Comparison of ENCODE assay signal across 1 cellular context in the genomic region with DNA sequence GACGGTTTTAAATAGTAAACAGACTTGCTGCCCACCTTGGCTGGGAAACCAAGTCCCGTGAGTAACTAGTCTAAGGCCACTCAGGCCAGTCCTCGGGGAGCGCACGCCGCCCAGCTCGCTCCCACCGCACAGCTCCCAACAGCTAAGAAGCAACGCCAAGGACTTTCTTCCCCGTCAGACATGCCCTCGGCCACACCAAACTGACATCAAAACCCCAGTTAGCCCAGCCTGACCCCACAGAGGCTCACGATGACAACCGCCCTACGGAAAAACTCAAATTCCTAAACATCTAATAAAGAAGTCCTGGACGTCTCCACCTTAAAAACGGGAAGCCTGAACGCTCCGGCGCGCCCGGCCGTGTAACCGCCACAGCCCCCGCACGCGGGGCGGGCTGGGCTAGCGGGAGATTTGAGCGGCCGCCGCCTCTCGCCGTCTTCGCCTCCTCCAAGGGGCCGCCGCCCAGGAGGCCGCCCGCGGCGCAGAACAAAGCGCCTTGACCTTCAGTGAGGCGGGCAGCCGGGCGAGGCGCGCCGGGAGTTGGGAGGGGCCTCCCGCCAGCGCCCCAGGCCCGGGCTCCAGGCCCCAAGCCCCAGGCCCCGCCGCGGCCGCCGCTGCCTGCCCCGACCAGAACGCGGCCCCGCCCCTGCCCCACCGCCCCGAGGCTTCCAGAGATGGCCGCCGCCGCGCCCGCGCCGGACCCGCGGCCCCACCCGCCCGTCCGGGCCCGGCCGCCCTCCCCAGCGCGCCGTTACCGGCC.
TF ChIP-seq lines count a peak whose summit lies in the region.

No MANE protein-coding gene starts in this region.

TF ChIP-seq in K562, 482 proteins besides CTCF, POLR2A, EP300 and RAD21 (continued from another document and continues in another):
- TF ChIP-seq TEAD1 (CRISPR knock-in tag; IDR thresholded peaks at IDR 0.05): peak in 1 of 2 experiments; percentile 19; a peak in 1 of 4 replicates
- TF ChIP-seq, protein P1, sequence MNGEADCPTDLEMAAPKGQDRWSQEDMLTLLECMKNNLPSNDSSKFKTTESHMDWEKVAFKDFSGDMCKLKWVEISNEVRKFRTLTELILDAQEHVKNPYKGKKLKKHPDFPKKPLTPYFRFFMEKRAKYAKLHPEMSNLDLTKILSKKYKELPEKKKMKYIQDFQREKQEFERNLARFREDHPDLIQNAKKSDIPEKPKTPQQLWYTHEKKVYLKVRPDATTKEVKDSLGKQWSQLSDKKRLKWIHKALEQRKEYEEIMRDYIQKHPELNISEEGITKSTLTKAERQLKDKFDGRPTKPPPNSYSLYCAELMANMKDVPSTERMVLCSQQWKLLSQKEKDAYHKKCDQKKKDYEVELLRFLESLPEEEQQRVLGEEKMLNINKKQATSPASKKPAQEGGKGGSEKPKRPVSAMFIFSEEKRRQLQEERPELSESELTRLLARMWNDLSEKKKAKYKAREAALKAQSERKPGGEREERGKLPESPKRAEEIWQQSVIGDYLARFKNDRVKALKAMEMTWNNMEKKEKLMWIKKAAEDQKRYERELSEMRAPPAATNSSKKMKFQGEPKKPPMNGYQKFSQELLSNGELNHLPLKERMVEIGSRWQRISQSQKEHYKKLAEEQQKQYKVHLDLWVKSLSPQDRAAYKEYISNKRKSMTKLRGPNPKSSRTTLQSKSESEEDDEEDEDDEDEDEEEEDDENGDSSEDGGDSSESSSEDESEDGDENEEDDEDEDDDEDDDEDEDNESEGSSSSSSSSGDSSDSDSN (IDR thresholded peaks at IDR 0.05; ENCODE audit: borderline replicate concordance in 1 of 2, low read depth in 2 of 2, low read length in 2 of 2): peak in 1 of 2 experiments; percentile 64; a peak in 1 of 4 replicates
- no peak for TF ChIP-seq ESRRB (CRISPR knock-in tag; IDR thresholded peaks at IDR 0.05; ENCODE audit: borderline replicate concordance)
- TF ChIP-seq, protein P2, sequence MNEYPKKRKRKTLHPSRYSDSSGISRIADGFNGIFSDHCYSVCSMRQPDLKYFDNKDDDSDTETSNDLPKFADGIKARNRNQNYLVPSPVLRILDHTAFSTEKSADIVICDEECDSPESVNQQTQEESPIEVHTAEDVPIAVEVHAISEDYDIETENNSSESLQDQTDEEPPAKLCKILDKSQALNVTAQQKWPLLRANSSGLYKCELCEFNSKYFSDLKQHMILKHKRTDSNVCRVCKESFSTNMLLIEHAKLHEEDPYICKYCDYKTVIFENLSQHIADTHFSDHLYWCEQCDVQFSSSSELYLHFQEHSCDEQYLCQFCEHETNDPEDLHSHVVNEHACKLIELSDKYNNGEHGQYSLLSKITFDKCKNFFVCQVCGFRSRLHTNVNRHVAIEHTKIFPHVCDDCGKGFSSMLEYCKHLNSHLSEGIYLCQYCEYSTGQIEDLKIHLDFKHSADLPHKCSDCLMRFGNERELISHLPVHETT (CRISPR knock-in tag; conservative IDR thresholded peaks at IDR 0.05 in 1 of 2, IDR thresholded peaks at IDR 0.05 in 1 of 2): peak in 1 of 2 experiments; percentile 96; a peak in 1 of 4 replicates
- 0 out of 2 replicates have a peak, but pooled peaks have one; percentile 62 for TF ChIP-seq SRSF3 (IDR thresholded peaks at IDR 0.05; ENCODE audit: insufficient read depth, low read length)
- peak; percentile 78; the same call in 1 of the 2 replicates for TF ChIP-seq GTF2E2 (tag; IDR thresholded peaks at IDR 0.05)
- peak; percentile 37 for TF ChIP-seq TAF1 (IDR thresholded peaks at IDR 0.05; ENCODE audit: control insufficient read depth, extremely low read depth, insufficient read depth, low read length, severe bottlenecking)
- peak; percentile 62; the same call in 1 of the 2 replicates for TF ChIP-seq TOE1 (IDR thresholded peaks at IDR 0.05; ENCODE audit: borderline replicate concordance)
- no peak for TF ChIP-seq TOE1 (CRISPR knock-in tag; IDR thresholded peaks at IDR 0.05; ENCODE audit: borderline replicate concordance, low read depth)
- 0 out of 2 replicates have a peak, but pooled peaks have one; percentile 35 for TF ChIP-seq PHF21A (IDR thresholded peaks at IDR 0.05; ENCODE audit: borderline replicate concordance, low read depth)
- no peak for TF ChIP-seq RCOR1 (IDR thresholded peaks at IDR 0.05; ENCODE audit: borderline replicate concordance in 1 of 2, low read depth in 2 of 2, low read length in 2 of 2)
- peak; percentile 45; the same call in 1 of the 2 replicates for TF ChIP-seq FOXP1 (CRISPR knock-in tag; IDR thresholded peaks at IDR 0.05)
- TF ChIP-seq JUND (IDR thresholded peaks at IDR 0.05; ENCODE audit: borderline replicate concordance, low read depth, low read length): peak; percentile 13; the same call in 1 of the 2 replicates
- no peak for TF ChIP-seq JUND (tag; IDR thresholded peaks at IDR 0.05; ENCODE audit: borderline replicate concordance, low read depth, low read length)
- peak; percentile 84 for TF ChIP-seq SMAD4 (CRISPR knock-in tag; conservative IDR thresholded peaks at IDR 0.05)
- TF ChIP-seq TAF9B (IDR thresholded peaks at IDR 0.05; ENCODE audit: partially characterized antibody): peak; percentile 5
- TF ChIP-seq HDAC1 (IDR thresholded peaks at IDR 0.05): peak in 1 of 2 experiments; percentile 69; a peak in 2 of 4 replicates
- TF ChIP-seq, protein P3, sequence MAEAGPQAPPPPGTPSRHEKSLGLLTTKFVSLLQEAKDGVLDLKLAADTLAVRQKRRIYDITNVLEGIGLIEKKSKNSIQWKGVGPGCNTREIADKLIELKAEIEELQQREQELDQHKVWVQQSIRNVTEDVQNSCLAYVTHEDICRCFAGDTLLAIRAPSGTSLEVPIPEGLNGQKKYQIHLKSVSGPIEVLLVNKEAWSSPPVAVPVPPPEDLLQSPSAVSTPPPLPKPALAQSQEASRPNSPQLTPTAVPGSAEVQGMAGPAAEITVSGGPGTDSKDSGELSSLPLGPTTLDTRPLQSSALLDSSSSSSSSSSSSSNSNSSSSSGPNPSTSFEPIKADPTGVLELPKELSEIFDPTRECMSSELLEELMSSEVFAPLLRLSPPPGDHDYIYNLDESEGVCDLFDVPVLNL (CRISPR knock-in tag; IDR thresholded peaks at IDR 0.05; ENCODE audit: low read depth): peak; percentile 82
- TF ChIP-seq, protein P4, sequence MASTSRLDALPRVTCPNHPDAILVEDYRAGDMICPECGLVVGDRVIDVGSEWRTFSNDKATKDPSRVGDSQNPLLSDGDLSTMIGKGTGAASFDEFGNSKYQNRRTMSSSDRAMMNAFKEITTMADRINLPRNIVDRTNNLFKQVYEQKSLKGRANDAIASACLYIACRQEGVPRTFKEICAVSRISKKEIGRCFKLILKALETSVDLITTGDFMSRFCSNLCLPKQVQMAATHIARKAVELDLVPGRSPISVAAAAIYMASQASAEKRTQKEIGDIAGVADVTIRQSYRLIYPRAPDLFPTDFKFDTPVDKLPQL (IDR thresholded peaks at IDR 0.05; ENCODE audit: extremely low read depth, insufficient read length): no peak
- peak; percentile 48 for TF ChIP-seq POLR2G (IDR thresholded peaks at IDR 0.05; ENCODE audit: low read depth, low read length)
- TF ChIP-seq GATAD2B (IDR thresholded peaks at IDR 0.05; ENCODE audit: borderline replicate concordance): peak; percentile 79; the same call in 1 of the 2 replicates
- TF ChIP-seq SMARCE1 (IDR thresholded peaks at IDR 0.05): peak; percentile 53; the same call in 1 of the 2 replicates
- TF ChIP-seq, protein P5, sequence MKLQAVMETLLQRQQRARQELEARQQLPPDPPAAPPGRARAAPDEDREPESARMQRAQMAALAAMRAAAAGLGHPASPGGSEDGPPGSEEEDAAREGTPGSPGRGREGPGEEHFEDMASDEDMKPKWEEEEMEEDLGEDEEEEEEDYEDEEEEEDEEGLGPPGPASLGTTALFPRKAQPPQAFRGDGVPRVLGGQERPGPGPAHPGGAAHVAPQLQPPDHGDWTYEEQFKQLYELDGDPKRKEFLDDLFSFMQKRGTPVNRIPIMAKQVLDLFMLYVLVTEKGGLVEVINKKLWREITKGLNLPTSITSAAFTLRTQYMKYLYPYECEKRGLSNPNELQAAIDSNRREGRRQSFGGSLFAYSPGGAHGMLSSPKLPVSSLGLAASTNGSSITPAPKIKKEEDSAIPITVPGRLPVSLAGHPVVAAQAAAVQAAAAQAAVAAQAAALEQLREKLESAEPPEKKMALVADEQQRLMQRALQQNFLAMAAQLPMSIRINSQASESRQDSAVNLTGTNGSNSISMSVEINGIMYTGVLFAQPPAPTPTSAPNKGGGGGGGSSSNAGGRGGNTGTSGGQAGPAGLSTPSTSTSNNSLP (IDR thresholded peaks at IDR 0.05; ENCODE audit: borderline replicate concordance, low read depth, low read length): no peak
- TF ChIP-seq ZFX (CRISPR knock-in tag; IDR thresholded peaks at IDR 0.05): peak; percentile 83
- TF ChIP-seq, protein P6, sequence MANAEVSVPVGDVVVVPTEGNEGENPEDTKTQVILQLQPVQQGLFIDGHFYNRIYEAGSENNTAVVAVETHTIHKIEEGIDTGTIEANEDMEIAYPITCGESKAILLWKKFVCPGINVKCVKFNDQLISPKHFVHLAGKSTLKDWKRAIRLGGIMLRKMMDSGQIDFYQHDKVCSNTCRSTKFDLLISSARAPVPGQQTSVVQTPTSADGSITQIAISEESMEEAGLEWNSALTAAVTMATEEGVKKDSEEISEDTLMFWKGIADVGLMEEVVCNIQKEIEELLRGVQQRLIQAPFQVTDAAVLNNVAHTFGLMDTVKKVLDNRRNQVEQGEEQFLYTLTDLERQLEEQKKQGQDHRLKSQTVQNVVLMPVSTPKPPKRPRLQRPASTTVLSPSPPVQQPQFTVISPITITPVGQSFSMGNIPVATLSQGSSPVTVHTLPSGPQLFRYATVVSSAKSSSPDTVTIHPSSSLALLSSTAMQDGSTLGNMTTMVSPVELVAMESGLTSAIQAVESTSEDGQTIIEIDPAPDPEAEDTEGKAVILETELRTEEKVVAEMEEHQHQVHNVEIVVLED (CRISPR knock-in tag; IDR thresholded peaks at IDR 0.05): peak; percentile 85
- TF ChIP-seq, protein P7, sequence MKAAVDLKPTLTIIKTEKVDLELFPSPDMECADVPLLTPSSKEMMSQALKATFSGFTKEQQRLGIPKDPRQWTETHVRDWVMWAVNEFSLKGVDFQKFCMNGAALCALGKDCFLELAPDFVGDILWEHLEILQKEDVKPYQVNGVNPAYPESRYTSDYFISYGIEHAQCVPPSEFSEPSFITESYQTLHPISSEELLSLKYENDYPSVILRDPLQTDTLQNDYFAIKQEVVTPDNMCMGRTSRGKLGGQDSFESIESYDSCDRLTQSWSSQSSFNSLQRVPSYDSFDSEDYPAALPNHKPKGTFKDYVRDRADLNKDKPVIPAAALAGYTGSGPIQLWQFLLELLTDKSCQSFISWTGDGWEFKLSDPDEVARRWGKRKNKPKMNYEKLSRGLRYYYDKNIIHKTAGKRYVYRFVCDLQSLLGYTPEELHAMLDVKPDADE (conservative IDR thresholded peaks at IDR 0.05; ENCODE audit: control insufficient read depth, low read depth, low read length): peak; percentile 52; the same call in 1 of the 2 replicates
- TF ChIP-seq CHD1 (IDR thresholded peaks at IDR 0.05; ENCODE audit: low read length): peak; percentile 78
- TF ChIP-seq, protein P8, sequence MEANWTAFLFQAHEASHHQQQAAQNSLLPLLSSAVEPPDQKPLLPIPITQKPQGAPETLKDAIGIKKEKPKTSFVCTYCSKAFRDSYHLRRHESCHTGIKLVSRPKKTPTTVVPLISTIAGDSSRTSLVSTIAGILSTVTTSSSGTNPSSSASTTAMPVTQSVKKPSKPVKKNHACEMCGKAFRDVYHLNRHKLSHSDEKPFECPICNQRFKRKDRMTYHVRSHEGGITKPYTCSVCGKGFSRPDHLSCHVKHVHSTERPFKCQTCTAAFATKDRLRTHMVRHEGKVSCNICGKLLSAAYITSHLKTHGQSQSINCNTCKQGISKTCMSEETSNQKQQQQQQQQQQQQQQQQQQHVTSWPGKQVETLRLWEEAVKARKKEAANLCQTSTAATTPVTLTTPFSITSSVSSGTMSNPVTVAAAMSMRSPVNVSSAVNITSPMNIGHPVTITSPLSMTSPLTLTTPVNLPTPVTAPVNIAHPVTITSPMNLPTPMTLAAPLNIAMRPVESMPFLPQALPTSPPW (CRISPR knock-in tag; IDR thresholded peaks at IDR 0.05): peak; percentile 88
- TF ChIP-seq, protein P9, sequence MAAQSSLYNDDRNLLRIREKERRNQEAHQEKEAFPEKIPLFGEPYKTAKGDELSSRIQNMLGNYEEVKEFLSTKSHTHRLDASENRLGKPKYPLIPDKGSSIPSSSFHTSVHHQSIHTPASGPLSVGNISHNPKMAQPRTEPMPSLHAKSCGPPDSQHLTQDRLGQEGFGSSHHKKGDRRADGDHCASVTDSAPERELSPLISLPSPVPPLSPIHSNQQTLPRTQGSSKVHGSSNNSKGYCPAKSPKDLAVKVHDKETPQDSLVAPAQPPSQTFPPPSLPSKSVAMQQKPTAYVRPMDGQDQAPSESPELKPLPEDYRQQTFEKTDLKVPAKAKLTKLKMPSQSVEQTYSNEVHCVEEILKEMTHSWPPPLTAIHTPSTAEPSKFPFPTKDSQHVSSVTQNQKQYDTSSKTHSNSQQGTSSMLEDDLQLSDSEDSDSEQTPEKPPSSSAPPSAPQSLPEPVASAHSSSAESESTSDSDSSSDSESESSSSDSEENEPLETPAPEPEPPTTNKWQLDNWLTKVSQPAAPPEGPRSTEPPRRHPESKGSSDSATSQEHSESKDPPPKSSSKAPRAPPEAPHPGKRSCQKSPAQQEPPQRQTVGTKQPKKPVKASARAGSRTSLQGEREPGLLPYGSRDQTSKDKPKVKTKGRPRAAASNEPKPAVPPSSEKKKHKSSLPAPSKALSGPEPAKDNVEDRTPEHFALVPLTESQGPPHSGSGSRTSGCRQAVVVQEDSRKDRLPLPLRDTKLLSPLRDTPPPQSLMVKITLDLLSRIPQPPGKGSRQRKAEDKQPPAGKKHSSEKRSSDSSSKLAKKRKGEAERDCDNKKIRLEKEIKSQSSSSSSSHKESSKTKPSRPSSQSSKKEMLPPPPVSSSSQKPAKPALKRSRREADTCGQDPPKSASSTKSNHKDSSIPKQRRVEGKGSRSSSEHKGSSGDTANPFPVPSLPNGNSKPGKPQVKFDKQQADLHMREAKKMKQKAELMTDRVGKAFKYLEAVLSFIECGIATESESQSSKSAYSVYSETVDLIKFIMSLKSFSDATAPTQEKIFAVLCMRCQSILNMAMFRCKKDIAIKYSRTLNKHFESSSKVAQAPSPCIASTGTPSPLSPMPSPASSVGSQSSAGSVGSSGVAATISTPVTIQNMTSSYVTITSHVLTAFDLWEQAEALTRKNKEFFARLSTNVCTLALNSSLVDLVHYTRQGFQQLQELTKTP (IDR thresholded peaks at IDR 0.05; ENCODE audit: low read depth in 1 of 2, partially characterized antibody in 2 of 2): peak in 1 of 2 experiments; percentile 47
- no peak for TF ChIP-seq ZBTB1 (CRISPR knock-in tag; IDR thresholded peaks at IDR 0.05; ENCODE audit: borderline replicate concordance, low read depth)
- peak; percentile 78 for TF ChIP-seq RB1 (IDR thresholded peaks at IDR 0.05; ENCODE audit: low read depth)
- peak in 1 of 2 experiments; percentile 49; a peak in 2 of 4 replicates for TF ChIP-seq NONO (IDR thresholded peaks at IDR 0.05; ENCODE audit: low read depth in 2 of 2, low read length in 1 of 2)
- peak; percentile 36; the same call in 1 of the 2 replicates for TF ChIP-seq MYC (IDR thresholded peaks at IDR 0.05; ENCODE audit: low read depth, low read length)
- no peak for TF ChIP-seq MYC (CRISPR knock-in tag; IDR thresholded peaks at IDR 0.05; ENCODE audit: borderline replicate concordance, low read depth)
- TF ChIP-seq, protein P10, sequence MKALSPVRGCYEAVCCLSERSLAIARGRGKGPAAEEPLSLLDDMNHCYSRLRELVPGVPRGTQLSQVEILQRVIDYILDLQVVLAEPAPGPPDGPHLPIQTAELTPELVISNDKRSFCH (CRISPR knock-in tag; IDR thresholded peaks at IDR 0.05): no peak
- TF ChIP-seq, protein P10 (tag; IDR thresholded peaks at IDR 0.05): peak; percentile 51; the same call in 1 of the 2 replicates
- TF ChIP-seq HMGN3 (IDR thresholded peaks at IDR 0.05; ENCODE audit: borderline replicate concordance, extremely low read depth, insufficient read length, low read depth, low read length): peak; percentile 25
